In genomic region chr15:36887214-36888017, GRCh38 we compare ENCODE assay signal across 1 cellular context.
TF ChIP-seq lines count a peak whose summit lies in the region.

No MANE protein-coding gene starts in this region.

TF ChIP-seq in A549, 52 proteins besides CTCF, POLR2A, EP300 and RAD21 (continued from another document):
- TF ChIP-seq, protein P1, sequence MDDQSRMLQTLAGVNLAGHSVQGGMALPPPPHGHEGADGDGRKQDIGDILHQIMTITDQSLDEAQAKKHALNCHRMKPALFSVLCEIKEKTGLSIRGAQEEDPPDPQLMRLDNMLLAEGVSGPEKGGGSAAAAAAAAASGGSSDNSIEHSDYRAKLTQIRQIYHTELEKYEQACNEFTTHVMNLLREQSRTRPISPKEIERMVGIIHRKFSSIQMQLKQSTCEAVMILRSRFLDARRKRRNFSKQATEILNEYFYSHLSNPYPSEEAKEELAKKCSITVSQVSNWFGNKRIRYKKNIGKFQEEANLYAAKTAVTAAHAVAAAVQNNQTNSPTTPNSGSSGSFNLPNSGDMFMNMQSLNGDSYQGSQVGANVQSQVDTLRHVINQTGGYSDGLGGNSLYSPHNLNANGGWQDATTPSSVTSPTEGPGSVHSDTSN (IDR thresholded peaks at IDR 0.05), result no peak
- TF ChIP-seq KDM5A (IDR thresholded peaks at IDR 0.05) (no peak), RCOR1 (IDR thresholded peaks at IDR 0.05; ENCODE audit: low read depth, low read length) (no peak), USF2 (IDR thresholded peaks at IDR 0.05) (no peak), CHD2 (IDR thresholded peaks at IDR 0.05; ENCODE audit: low read length, partially characterized antibody) (no peak), E2F6 (IDR thresholded peaks at IDR 0.05; ENCODE audit: borderline replicate concordance, low read depth) (no peak), NR3C1 (IDR thresholded peaks at IDR 0.05) (no peak)
